21 cellular contexts compared by ENCODE assay signal in the genomic region with DNA sequence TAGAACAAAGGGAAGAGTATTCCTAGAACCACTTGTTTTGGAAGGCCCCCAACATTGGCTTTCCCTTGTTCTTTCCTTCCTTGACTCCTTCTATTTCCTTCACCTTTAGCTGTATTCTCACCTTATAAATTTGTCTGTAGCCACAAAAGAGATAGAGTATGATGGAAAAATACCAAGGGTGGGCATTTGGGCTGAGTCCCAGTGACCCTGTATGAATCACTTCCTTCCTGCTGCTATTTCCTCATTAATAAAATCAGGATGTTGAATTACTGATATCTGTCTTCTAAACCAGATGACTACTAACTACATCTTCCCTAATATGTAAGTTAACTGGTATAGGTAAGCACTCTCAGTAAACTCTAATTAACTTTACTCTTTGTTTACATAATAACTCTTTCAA. TPM values are rescaled to one million over a fixed set of nuclear protein-coding genes. Genes with fewer than 3 reads are reported as not detected.
DNase-seq lines count a peak whose midpoint lies in the region; ATAC-seq, FAIRE-seq and TF ChIP-seq lines count a peak whose summit lies in the region.
"Had no signal": no experiment of that assay in that cellular context is flagged by ENCODE, and none has a peak within 500 bp of the region (broad histone marks: within the 10 kb centered on the region; RNA-seq: fewer than 3 reads in every experiment).

No MANE protein-coding gene starts in this region.

- H3K27me3 Mint-ChIP-seq in astrocyte (ENCODE audit: low read depth, unreplicated experiment) (peaks cover 2% of the 10 kb centered on the region), osteocyte (ENCODE audit: unreplicated experiment) (no peaks in the 10 kb centered on the region)

- ATAC-seq in HG02840 (IDR thresholded peaks at IDR 0.05; ENCODE audit: low FRiP score, unreplicated experiment) (no peak), GM21717 (IDR thresholded peaks at IDR 0.05; ENCODE audit: unreplicated experiment) (no peak)
- ATAC-seq: Right ventricle myocardium inferior had no signal

- H3K9me3 Mint-ChIP-seq in astrocyte (ENCODE audit: unreplicated experiment) (no peaks in the 10 kb centered on the region), osteocyte (ENCODE audit: unreplicated experiment) (peaks cover 4% of the 10 kb centered on the region)
- H3K9me3 Mint-ChIP-seq: CD4-positive, CD25-positive, alpha-beta regulatory T cell had no signal

- H2AFZ ChIP-seq in astrocyte (ENCODE audit: low read depth, low read length): no peak overlapping the region

- H3K4me3 Mint-ChIP-seq in astrocyte (ENCODE audit: unreplicated experiment) (no peak overlapping the region), osteocyte (ENCODE audit: unreplicated experiment) (no peak overlapping the region)
- H3K4me3 Mint-ChIP-seq: CD4-positive, CD25-positive, alpha-beta regulatory T cell had no signal

- no peak overlapping the region for H3K9ac ChIP-seq in astrocyte (ENCODE audit: low read length)
- H3K9ac ChIP-seq: KMS-11 had no signal

- peaks cover 19% of the 10 kb centered on the region for H3K4me1 Mint-ChIP-seq in astrocyte (ENCODE audit: low read depth, unreplicated experiment)
- H3K4me1 Mint-ChIP-seq in osteocyte (ENCODE audit: unreplicated experiment): peaks cover 56% of the 10 kb centered on the region
- H3K4me1 Mint-ChIP-seq: CD4-positive, CD25-positive, alpha-beta regulatory T cell had no signal

- H3K4me2 ChIP-seq in astrocyte (ENCODE audit: low read length): no peak overlapping the region
- H3K4me2 ChIP-seq: KMS-11 had no signal

- no peak for TF ChIP-seq CTCF in astrocyte (IDR thresholded peaks at IDR 0.05; ENCODE audit: insufficient read depth, low read depth, low read length)
- no peak for TF ChIP-seq CTCF in osteocyte (IDR thresholded peaks at IDR 0.05)

- no peaks in the 10 kb centered on the region for H3K4me1 ChIP-seq in astrocyte (ENCODE audit: insufficient read depth, low read length)
- H3K4me1 ChIP-seq: Peyer's patch had no signal

- H3K4me3 ChIP-seq in astrocyte (ENCODE audit: insufficient read depth, low read depth, low read length): no peak overlapping the region
- H3K4me3 ChIP-seq: Peyer's patch had no signal

- H3K27me3 ChIP-seq in astrocyte (ENCODE audit: insufficient read depth, low read length): no peaks in the 10 kb centered on the region
- H3K27me3 ChIP-seq: Peyer's patch had no signal

- H3K36me3 Mint-ChIP-seq in astrocyte (ENCODE audit: low read depth, unreplicated experiment): no peaks in the 10 kb centered on the region
- peaks cover 2% of the 10 kb centered on the region for H3K36me3 Mint-ChIP-seq in osteocyte (ENCODE audit: unreplicated experiment)
- H3K36me3 Mint-ChIP-seq: CD4-positive, CD25-positive, alpha-beta regulatory T cell had no signal

- H3K79me2 ChIP-seq in astrocyte (ENCODE audit: insufficient read depth, low read length): no peaks in the 10 kb centered on the region

- H4K20me1 ChIP-seq in astrocyte (ENCODE audit: insufficient read depth, low read length): no peaks in the 10 kb centered on the region

- no peaks in the 10 kb centered on the region for H3K9me3 ChIP-seq in astrocyte (ENCODE audit: insufficient read depth, low read depth, low read length)
- H3K9me3 ChIP-seq: Caco-2, Peyer's patch had no signal

- DNase-seq in CD1c-positive myeloid dendritic cell (ENCODE audit: extremely low spot score) (peak; percentile 3), M059J (ENCODE audit: low read depth) (peak; percentile 47), astrocyte (ENCODE audit: low read depth) (no peak), osteocyte (ENCODE audit: extremely low spot score, unreplicated experiment) (no peak), NCI-H748 (lab: John Stamatoyannopoulos, UW; ENCODE audit: unreplicated experiment) (no peak)
- DNase-seq: Caco-2; CD4-positive, CD25-positive, alpha-beta regulatory T cell; NCI-H1048; NCI-H1436 treated with DMSO at 0.1 percent for 48 hours; NCI-H2029; NCI-H2171 treated with DMSO at 0.1 percent for 48 hours; NCI-H446; NCI-H69; Peyer's patch had no signal

- no peaks in the 10 kb centered on the region for H3K36me3 ChIP-seq in astrocyte (ENCODE audit: insufficient read depth, low read length)
- H3K36me3 ChIP-seq: Peyer's patch had no signal

- peak; percentile 75 for FAIRE-seq in astrocyte (lab: Jason Lieb, UNC)
- FAIRE-seq: GM12892, GM18507, H1 had no signal

- no peak overlapping the region for H3K27ac ChIP-seq in astrocyte (ENCODE audit: low read depth, low read length)
- H3K27ac ChIP-seq: KMS-11, Peyer's patch had no signal

- H3K27ac Mint-ChIP-seq in astrocyte (ENCODE audit: unreplicated experiment) (no peak overlapping the region), osteocyte (ENCODE audit: unreplicated experiment) (peak overlapping the region; percentile 83)
- H3K27ac Mint-ChIP-seq: CD4-positive, CD25-positive, alpha-beta regulatory T cell had no signal

RNA-seq across cellular contexts. Expression of gene IFIT5, which starts 55.1 kb away (rescaled TPM):
- 57.4 and 77.5 TPM in 2 replicates for total RNA-seq in M059J (2014; rRNA removed; shearing (Covaris generic))
- total RNA-seq in astrocyte: 42.9 and 44.7 TPM in 2 replicates
- total RNA-seq in osteocyte: 22.5 and 22.7 TPM in 2 replicates

Comparison
In these comparisons a context has a peak if more than half of its experiments do, and no peak if none do; other contexts are left out.
1. DNase-seq: peak in CD1c-positive myeloid dendritic cell (single experiment) and M059J (single experiment); none in astrocyte (single experiment), osteocyte (single experiment) and NCI-H748 (single experiment).